10 cellular contexts compared by ENCODE assay signal in genomic region chr1:1034438-1034759, GRCh38. TPM values are rescaled to one million over a fixed set of nuclear protein-coding genes. Genes with fewer than 3 reads are reported as not detected.
DNase-seq lines count a peak whose midpoint lies in the region; ATAC-seq and TF ChIP-seq lines count a peak whose summit lies in the region.
"Had no signal": no experiment of that assay in that cellular context is flagged by ENCODE, and none has a peak within 500 bp of the region (broad histone marks: within the 10 kb centered on the region; RNA-seq: fewer than 3 reads in every experiment).

No MANE protein-coding gene starts in this region.

- H3K36me3 ChIP-seq in CD8-positive, alpha-beta memory T cell (ENCODE audit: insufficient read depth, low read length): no peaks in the 10 kb centered on the region
- no peaks in the 10 kb centered on the region for H3K36me3 ChIP-seq in uterus

- H3K4me3 Mint-ChIP-seq in CD8-positive, alpha-beta memory T cell: peak overlapping the region in 4 of 7 donors; percentile 38 to 85 (median 58)
- peak overlapping the region in 3 of 5 donors; percentile 40 to 70 (median 46) for H3K4me3 Mint-ChIP-seq in immature natural killer cell

- no peak for DNase-seq in CD8-positive, alpha-beta memory T cell
- no peak for DNase-seq in RWPE1 (ENCODE audit: low spot score)
- DNase-seq in immature natural killer cell: no peak
- DNase-seq in uterus: no peak
- DNase-seq: HCEC 1CT, NCI-H446 had no signal

- H3K27ac Mint-ChIP-seq in CD8-positive, alpha-beta memory T cell: no peak overlapping the region
- no peak overlapping the region for H3K27ac Mint-ChIP-seq in immature natural killer cell

- peaks cover 2 to 16% (median 8%) of the 10 kb centered on the region in 3 donors for H3K4me1 Mint-ChIP-seq in CD8-positive, alpha-beta memory T cell
- H3K4me1 Mint-ChIP-seq in immature natural killer cell: peaks cover 4 to 15% of the 10 kb centered on the region in 2 donors

- peaks cover 15% of the 10 kb centered on the region for H3K4me1 ChIP-seq in CD8-positive, alpha-beta memory T cell (ENCODE audit: insufficient read depth, low read length)
- peaks cover 0 to 19% of the 10 kb centered on the region in 2 donors for H3K4me1 ChIP-seq in uterus

- ATAC-seq in HG03039 (IDR thresholded peaks at IDR 0.05; ENCODE audit: unreplicated experiment): no peak
- ATAC-seq in HG03354 (IDR thresholded peaks at IDR 0.05; ENCODE audit: poor library complexity, severe bottlenecking, unreplicated experiment): no peak
- ATAC-seq: esophagus mucosa had no signal

- peaks cover 19 to 39% of the 10 kb centered on the region in 2 donors for H3K27me3 Mint-ChIP-seq in CD8-positive, alpha-beta memory T cell
- H3K27me3 Mint-ChIP-seq in immature natural killer cell (ENCODE audit: low read depth in 3 of 3): peaks cover 7 to 15% (median 8%) of the 10 kb centered on the region in 3 donors

- POLR2A ChIA-PET in CD8-positive, alpha-beta memory T cell (lab: Charles Lee): interaction anchor here (0.6 kb wide), 1 partner anchor 55 kb away, joined by 3 read pairs; no protein-coding TSS in a partner anchor
- POLR2A ChIA-PET in RWPE1 (lab: Yijun Ruan, JAX; ENCODE audit: low non-redundant PET): no interaction called here

- intact Hi-C loops in uterus (cut with DNase I; ENCODE audit: low total_unique reads): loop anchor here (5.0 kb wide), 1 partner anchor 33 kb away; no protein-coding TSS in a partner anchor

- H3K27ac ChIP-seq in CD8-positive, alpha-beta memory T cell (ENCODE audit: low read depth, low read length): no peak overlapping the region
- H3K27ac ChIP-seq in RWPE1 (peak overlapping the region; percentile 10; the same call in 1 of the 2 replicates), uterus (no peak overlapping the region)

- no peaks in the 10 kb centered on the region for H3K36me3 Mint-ChIP-seq in CD8-positive, alpha-beta memory T cell
- no peaks in the 10 kb centered on the region for H3K36me3 Mint-ChIP-seq in immature natural killer cell

- CTCF ChIA-PET in CD8-positive, alpha-beta memory T cell (lab: Charles Lee): no interaction called here
- CTCF ChIA-PET in RWPE1 (lab: Yijun Ruan, JAX): interaction anchor here (1.4 kb wide), 1 partner anchor 32 kb away, joined by 3 read pairs; no protein-coding TSS in a partner anchor

- no peaks in the 10 kb centered on the region for H3K9me3 ChIP-seq in CD8-positive, alpha-beta memory T cell (ENCODE audit: low read length)
- H3K9me3 ChIP-seq in uterus: no peaks in the 10 kb centered on the region

- peaks cover 24% of the 10 kb centered on the region for H3K27me3 ChIP-seq in CD8-positive, alpha-beta memory T cell (ENCODE audit: insufficient read depth, low read length, poor library complexity, severe bottlenecking)
- H3K27me3 ChIP-seq in uterus: peaks cover 0 to 8% of the 10 kb centered on the region in 2 donors

- TF ChIP-seq POLR2A in uterus (IDR thresholded peaks at IDR 0.05): no peak

- TF ChIP-seq CTCF in RWPE1 (conservative IDR thresholded peaks at IDR 0.05; ENCODE audit: low read depth) (no peak), uterus (IDR thresholded peaks at IDR 0.05) (no peak)

- no peak overlapping the region for H3K4me3 ChIP-seq in CD8-positive, alpha-beta memory T cell (ENCODE audit: low read length)
- H3K4me3 ChIP-seq in uterus: no peak overlapping the region
- H3K4me3 ChIP-seq: lung had no signal

- H3K9me3 Mint-ChIP-seq in CD8-positive, alpha-beta memory T cell: peaks cover 0 to 2% (median 0%) of the 10 kb centered on the region in 5 donors
- no peaks in the 10 kb centered on the region for H3K9me3 Mint-ChIP-seq in immature natural killer cell

RNA-seq across cellular contexts. Expression of gene AGRN, which starts 14.5 kb away (rescaled TPM):
- total RNA-seq in CD8-positive, alpha-beta memory T cell: 1 to 10 TPM; 7.1 to 8.0 TPM
- polyA plus RNA-seq in CD8-positive, alpha-beta memory T cell: not detected
- polyA plus RNA-seq in immature natural killer cell: under 1 TPM in 1 of 3 donors, not detected in 2; 0.87 TPM
- total RNA-seq in uterus: 10 to 100 TPM in 3 of 4 donors, 1 to 10 TPM in 1; 8.2 to 86.9 (median 26.2) TPM

RNA-seq across cellular contexts. Expression of gene ISG15, which starts 21.1 kb away (rescaled TPM):
- total RNA-seq in CD8-positive, alpha-beta memory T cell: 10 to 100 TPM; 16.9 to 20.4 TPM
- 250 TPM for polyA plus RNA-seq in CD8-positive, alpha-beta memory T cell
- polyA plus RNA-seq in immature natural killer cell: 100 to 1,000 TPM; 304 to 360 (median 354) TPM
- 10 to 100 TPM in 2 of 4 donors, 1 to 10 TPM in 2; 1.8 to 27.2 (median 15.2) TPM for total RNA-seq in uterus

RNA-seq across cellular contexts. Expression of gene HES4, which starts 34.5 kb away (rescaled TPM):
- total RNA-seq in CD8-positive, alpha-beta memory T cell: under 1 TPM; 0.24 to 0.62 TPM
- polyA plus RNA-seq in CD8-positive, alpha-beta memory T cell: not detected
- 1 to 10 TPM; 2.3 to 7.7 (median 2.4) TPM for polyA plus RNA-seq in immature natural killer cell
- total RNA-seq in uterus: 10 to 100 TPM; 19.6 to 41.0 (median 36.3) TPM

RNA-seq across cellular contexts. Expression of gene RNF223, which starts 39.7 kb away (rescaled TPM):
- total RNA-seq in CD8-positive, alpha-beta memory T cell: not detected
- not detected for polyA plus RNA-seq in CD8-positive, alpha-beta memory T cell
- not detected for polyA plus RNA-seq in immature natural killer cell
- not detected for total RNA-seq in uterus

RNA-seq across cellular contexts. Expression of gene PERM1, which starts 52.5 kb away (rescaled TPM):
- not detected for total RNA-seq in CD8-positive, alpha-beta memory T cell
- polyA plus RNA-seq in CD8-positive, alpha-beta memory T cell: not detected
- polyA plus RNA-seq in immature natural killer cell: not detected
- total RNA-seq in uterus: 1 to 10 TPM in 1 of 4 donors, not detected in 3; 2.3 TPM
- total RNA-seq: esophagus mucosa had no signal

Comparison
In these comparisons a context has a peak if more than half of its experiments do, and no peak if none do; other contexts are left out.
1. RNA of gene HES4, which starts 34.5 kb away (total RNA-seq): 19.6 to 41.0 TPM in uterus; 0.24 to 0.62 TPM in CD8-positive, alpha-beta memory T cell; every median in the first group is over 10 times any median in the second.